In the genomic region with DNA sequence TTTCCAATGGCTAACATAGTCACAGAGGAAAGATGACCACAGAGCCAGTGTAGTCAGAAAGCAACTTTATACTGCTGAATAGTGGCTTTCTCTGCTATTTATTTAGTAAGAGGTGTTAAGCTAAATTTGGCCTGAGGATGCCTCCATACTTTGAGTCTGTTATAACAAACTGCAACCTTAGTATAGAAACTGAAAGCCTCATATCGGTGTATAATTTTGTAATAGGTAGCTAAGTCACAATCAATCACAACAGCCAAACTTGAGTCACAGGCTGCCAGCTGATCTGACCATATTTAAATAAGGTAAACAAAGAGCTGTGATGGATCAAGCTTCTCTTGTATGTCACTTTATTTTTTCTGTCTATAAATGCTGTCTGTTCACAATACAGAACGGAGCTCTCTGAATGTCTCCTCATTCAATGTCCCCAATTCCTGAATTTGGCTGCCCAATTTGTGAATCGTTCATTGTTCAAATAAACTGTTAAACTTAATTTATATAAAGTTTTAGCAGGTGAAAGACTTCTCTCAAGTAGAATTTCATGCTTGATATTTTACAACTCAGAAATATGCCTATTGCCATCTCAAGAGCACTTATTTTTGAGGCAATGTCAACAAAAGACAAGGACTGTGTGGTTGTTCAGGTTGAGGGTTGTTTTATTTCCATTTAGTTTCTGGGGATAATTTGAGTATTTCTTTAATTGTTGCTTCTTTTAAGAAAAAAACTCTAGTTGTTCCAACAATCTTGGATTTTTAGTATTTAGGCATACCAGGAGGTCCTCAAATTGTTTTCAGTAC, we compare ENCODE assay signal across 1 cellular context.
TF ChIP-seq lines count a peak whose summit lies in the region.

No MANE protein-coding gene starts in this region.

TF ChIP-seq in GM23338, 12 proteins besides CTCF, POLR2A, EP300 and RAD21 (continued from another document):
- TF ChIP-seq, protein P1, sequence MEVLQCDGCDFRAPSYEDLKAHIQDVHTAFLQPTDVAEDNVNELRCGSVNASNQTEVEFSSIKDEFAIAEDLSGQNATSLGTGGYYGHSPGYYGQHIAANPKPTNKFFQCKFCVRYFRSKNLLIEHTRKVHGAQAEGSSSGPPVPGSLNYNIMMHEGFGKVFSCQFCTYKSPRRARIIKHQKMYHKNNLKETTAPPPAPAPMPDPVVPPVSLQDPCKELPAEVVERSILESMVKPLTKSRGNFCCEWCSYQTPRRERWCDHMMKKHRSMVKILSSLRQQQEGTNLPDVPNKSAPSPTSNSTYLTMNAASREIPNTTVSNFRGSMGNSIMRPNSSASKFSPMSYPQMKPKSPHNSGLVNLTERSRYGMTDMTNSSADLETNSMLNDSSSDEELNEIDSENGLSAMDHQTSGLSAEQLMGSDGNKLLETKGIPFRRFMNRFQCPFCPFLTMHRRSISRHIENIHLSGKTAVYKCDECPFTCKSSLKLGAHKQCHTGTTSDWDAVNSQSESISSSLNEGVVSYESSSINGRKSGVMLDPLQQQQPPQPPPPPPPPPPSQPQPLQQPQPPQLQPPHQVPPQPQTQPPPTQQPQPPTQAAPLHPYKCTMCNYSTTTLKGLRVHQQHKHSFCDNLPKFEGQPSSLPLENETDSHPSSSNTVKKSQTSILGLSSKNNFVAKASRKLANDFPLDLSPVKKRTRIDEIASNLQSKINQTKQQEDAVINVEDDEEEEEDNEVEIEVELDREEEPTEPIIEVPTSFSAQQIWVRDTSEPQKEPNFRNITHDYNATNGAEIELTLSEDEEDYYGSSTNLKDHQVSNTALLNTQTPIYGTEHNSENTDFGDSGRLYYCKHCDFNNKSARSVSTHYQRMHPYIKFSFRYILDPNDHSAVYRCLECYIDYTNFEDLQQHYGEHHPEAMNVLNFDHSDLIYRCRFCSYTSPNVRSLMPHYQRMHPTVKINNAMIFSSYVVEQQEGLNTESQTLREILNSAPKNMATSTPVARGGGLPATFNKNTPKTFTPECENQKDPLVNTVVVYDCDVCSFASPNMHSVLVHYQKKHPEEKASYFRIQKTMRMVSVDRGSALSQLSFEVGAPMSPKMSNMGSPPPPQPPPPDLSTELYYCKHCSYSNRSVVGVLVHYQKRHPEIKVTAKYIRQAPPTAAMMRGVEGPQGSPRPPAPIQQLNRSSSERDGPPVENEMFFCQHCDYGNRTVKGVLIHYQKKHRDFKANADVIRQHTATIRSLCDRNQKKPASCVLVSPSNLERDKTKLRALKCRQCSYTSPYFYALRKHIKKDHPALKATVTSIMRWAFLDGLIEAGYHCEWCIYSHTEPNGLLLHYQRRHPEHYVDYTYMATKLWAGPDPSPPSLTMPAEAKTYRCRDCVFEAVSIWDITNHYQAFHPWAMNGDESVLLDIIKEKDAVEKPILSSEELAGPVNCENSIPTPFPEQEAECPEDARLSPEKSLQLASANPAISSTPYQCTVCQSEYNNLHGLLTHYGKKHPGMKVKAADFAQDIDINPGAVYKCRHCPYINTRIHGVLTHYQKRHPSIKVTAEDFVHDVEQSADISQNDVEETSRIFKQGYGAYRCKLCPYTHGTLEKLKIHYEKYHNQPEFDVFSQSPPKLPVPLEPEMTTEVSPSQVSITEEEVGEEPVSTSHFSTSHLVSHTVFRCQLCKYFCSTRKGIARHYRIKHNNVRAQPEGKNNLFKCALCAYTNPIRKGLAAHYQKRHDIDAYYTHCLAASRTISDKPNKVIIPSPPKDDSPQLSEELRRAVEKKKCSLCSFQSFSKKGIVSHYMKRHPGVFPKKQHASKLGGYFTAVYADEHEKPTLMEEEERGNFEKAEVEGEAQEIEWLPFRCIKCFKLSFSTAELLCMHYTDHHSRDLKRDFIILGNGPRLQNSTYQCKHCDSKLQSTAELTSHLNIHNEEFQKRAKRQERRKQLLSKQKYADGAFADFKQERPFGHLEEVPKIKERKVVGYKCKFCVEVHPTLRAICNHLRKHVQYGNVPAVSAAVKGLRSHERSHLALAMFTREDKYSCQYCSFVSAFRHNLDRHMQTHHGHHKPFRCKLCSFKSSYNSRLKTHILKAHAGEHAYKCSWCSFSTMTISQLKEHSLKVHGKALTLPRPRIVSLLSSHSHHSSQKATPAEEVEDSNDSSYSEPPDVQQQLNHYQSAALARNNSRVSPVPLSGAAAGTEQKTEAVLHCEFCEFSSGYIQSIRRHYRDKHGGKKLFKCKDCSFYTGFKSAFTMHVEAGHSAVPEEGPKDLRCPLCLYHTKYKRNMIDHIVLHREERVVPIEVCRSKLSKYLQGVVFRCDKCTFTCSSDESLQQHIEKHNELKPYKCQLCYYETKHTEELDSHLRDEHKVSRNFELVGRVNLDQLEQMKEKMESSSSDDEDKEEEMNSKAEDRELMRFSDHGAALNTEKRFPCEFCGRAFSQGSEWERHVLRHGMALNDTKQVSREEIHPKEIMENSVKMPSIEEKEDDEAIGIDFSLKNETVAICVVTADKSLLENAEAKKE (CRISPR knock-in tag; IDR thresholded peaks at IDR 0.05): no peak
- TF ChIP-seq POLR2AphosphoS5 (IDR thresholded peaks at IDR 0.05; ENCODE audit: low read depth) (no peak), EZH2phosphoT487 (IDR thresholded peaks at IDR 0.05; ENCODE audit: unreplicated experiment) (no peak), NANOG (IDR thresholded peaks at IDR 0.05; ENCODE audit: borderline replicate concordance) (no peak), JUNB (IDR thresholded peaks at IDR 0.05; ENCODE audit: unreplicated experiment) (no peak), STAT1 (IDR thresholded peaks at IDR 0.05; ENCODE audit: unreplicated experiment) (no peak)
- TF ChIP-seq, protein P2, sequence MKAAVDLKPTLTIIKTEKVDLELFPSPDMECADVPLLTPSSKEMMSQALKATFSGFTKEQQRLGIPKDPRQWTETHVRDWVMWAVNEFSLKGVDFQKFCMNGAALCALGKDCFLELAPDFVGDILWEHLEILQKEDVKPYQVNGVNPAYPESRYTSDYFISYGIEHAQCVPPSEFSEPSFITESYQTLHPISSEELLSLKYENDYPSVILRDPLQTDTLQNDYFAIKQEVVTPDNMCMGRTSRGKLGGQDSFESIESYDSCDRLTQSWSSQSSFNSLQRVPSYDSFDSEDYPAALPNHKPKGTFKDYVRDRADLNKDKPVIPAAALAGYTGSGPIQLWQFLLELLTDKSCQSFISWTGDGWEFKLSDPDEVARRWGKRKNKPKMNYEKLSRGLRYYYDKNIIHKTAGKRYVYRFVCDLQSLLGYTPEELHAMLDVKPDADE (IDR thresholded peaks at IDR 0.05): no peak
- TF ChIP-seq, protein P3, sequence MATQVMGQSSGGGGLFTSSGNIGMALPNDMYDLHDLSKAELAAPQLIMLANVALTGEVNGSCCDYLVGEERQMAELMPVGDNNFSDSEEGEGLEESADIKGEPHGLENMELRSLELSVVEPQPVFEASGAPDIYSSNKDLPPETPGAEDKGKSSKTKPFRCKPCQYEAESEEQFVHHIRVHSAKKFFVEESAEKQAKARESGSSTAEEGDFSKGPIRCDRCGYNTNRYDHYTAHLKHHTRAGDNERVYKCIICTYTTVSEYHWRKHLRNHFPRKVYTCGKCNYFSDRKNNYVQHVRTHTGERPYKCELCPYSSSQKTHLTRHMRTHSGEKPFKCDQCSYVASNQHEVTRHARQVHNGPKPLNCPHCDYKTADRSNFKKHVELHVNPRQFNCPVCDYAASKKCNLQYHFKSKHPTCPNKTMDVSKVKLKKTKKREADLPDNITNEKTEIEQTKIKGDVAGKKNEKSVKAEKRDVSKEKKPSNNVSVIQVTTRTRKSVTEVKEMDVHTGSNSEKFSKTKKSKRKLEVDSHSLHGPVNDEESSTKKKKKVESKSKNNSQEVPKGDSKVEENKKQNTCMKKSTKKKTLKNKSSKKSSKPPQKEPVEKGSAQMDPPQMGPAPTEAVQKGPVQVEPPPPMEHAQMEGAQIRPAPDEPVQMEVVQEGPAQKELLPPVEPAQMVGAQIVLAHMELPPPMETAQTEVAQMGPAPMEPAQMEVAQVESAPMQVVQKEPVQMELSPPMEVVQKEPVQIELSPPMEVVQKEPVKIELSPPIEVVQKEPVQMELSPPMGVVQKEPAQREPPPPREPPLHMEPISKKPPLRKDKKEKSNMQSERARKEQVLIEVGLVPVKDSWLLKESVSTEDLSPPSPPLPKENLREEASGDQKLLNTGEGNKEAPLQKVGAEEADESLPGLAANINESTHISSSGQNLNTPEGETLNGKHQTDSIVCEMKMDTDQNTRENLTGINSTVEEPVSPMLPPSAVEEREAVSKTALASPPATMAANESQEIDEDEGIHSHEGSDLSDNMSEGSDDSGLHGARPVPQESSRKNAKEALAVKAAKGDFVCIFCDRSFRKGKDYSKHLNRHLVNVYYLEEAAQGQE (IDR thresholded peaks at IDR 0.05; ENCODE audit: unreplicated experiment): no peak
TF ChIP-seq in GM23338: peak in this region for 0.
